In the genomic region with DNA sequence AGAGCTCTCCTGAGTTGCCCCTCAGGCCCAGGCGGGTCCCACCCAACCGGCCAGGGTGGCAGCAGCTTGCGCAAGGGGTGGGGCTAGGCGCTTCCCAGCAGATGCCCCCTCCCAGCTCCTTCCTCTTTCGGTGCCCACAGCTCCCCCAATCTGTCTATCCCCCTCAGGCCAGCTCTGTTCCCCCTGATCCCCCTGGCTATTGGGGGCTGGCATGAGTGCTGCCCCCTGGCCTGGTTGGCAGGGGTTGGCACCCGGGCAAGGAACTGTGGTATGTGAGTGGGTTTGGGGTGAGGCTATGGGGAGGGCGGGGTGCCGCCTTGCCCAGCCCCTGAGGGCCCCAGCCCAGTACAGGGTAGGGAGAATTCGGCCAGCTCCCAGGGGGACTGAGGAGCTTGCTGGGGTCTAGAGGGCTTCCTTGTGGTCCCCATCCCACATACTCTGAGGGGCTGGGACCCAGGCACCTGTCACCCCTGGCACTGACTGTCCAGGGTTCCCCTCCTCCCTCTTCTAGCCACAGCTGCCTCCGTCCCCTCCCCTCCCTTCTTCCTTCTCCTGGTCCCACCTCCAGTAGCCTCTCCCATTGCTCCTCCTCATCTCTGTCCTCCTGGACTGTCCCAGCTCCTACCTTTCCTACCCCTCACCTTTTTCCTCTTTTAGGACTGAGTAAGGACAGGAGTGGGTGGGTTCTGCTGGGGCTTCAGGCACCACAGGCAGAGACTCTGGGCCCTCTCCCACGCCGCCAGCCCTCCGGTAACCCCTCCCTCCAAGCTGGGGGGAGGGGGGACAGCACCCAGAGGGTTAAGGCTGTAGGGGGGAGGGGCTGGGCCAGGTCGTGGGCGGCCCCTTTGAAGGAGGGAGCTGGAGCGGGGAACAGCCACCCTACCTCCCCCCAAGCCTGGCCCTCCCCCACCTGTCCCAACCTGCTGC, we compare ENCODE assay signal across 1 cellular context.
TF ChIP-seq lines count a peak whose summit lies in the region.

No MANE protein-coding gene starts in this region.

TF ChIP-seq in GM12878, 131 proteins besides CTCF, POLR2A, EP300 and RAD21:
- peak in 1 of 2 experiments; percentile 54; a peak in 1 of 3 replicates for TF ChIP-seq EGR1 (IDR thresholded peaks at IDR 0.05; ENCODE audit: borderline replicate concordance in 1 of 2, low read depth in 2 of 2, low read length in 2 of 2)
- TF ChIP-seq, protein P1, sequence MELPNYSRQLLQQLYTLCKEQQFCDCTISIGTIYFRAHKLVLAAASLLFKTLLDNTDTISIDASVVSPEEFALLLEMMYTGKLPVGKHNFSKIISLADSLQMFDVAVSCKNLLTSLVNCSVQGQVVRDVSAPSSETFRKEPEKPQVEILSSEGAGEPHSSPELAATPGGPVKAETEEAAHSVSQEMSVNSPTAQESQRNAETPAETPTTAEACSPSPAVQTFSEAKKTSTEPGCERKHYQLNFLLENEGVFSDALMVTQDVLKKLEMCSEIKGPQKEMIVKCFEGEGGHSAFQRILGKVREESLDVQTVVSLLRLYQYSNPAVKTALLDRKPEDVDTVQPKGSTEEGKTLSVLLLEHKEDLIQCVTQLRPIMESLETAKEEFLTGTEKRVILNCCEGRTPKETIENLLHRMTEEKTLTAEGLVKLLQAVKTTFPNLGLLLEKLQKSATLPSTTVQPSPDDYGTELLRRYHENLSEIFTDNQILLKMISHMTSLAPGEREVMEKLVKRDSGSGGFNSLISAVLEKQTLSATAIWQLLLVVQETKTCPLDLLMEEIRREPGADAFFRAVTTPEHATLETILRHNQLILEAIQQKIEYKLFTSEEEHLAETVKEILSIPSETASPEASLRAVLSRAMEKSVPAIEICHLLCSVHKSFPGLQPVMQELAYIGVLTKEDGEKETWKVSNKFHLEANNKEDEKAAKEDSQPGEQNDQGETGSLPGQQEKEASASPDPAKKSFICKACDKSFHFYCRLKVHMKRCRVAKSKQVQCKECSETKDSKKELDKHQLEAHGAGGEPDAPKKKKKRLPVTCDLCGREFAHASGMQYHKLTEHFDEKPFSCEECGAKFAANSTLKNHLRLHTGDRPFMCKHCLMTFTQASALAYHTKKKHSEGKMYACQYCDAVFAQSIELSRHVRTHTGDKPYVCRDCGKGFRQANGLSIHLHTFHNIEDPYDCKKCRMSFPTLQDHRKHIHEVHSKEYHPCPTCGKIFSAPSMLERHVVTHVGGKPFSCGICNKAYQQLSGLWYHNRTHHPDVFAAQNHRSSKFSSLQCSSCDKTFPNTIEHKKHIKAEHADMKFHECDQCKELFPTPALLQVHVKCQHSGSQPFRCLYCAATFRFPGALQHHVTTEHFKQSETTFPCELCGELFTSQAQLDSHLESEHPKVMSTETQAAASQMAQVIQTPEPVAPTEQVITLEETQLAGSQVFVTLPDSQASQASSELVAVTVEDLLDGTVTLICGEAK (IDR thresholded peaks at IDR 0.05; ENCODE audit: borderline replicate concordance), result no peak
